ENCODE assay signal across 9 cellular contexts in the genomic region with DNA sequence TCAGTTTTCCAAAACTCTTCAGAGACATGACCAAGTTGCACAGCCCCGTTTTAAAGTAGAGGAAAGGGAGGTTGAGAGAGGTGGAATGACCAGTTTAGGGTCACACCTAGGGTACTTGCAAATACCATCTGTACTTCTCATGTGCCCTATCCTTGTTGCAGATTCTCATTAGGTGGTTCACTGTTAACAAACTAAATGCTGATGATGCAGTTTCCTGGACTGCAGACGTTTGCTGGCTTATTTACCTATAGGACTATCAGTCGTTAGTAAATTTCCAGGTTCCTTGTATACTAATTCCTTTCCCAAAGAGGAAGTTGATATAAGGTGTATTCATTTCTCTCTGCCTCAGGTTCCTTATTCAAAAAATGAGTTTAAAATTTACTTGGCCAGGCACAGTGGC. TPM values are rescaled to one million over a fixed set of nuclear protein-coding genes. Genes with fewer than 3 reads are reported as not detected.
DNase-seq lines count a peak whose midpoint lies in the region; ATAC-seq, FAIRE-seq and TF ChIP-seq lines count a peak whose summit lies in the region.
"Had no signal": no experiment of that assay in that cellular context is flagged by ENCODE, and none has a peak within 500 bp of the region (broad histone marks: within the 10 kb centered on the region; RNA-seq: fewer than 3 reads in every experiment).

No MANE protein-coding gene starts in this region.

- no peak for FAIRE-seq in RCC 7860 (lab: Jason Lieb, UNC)

- no peaks in the 10 kb centered on the region for H4K20me1 ChIP-seq in fibroblast of lung (ENCODE audit: control insufficient read depth, extremely low read depth, insufficient read depth, low read length)

- peak overlapping the region; percentile 88 for H3K4me2 ChIP-seq in fibroblast of lung (ENCODE audit: extremely low read depth, insufficient read depth, low read length)

- H3K4me3 Mint-ChIP-seq in T-helper 2 cell treated with Interferon-gamma antibody and Interleukin-4, amounts not matched to agents 5 μg/mL and 100 μg/mL, for 36 hours = peak overlapping the region; percentile 86
- H3K4me3 Mint-ChIP-seq in stimulated activated memory B cell treated with anti-CD40 and anti-IgM and Interleukin-4, amounts not matched to agents 10 μg/mL and 1 μg/mL and 100 μg/mL, for 72 hours = peak overlapping the region; percentile 72

- peak overlapping the region; percentile 34 for H3K9ac ChIP-seq in fibroblast of lung (ENCODE audit: insufficient read depth, low read length)

- peaks cover 21% of the 10 kb centered on the region for H3K4me1 Mint-ChIP-seq in T-helper 2 cell treated with Interferon-gamma antibody and Interleukin-4, amounts not matched to agents 5 μg/mL and 100 μg/mL, for 36 hours (ENCODE audit: low read depth)
- H3K4me1 Mint-ChIP-seq in stimulated activated memory B cell treated with anti-CD40 and anti-IgM and Interleukin-4, amounts not matched to agents 10 μg/mL and 1 μg/mL and 100 μg/mL, for 72 hours = peaks cover 60% of the 10 kb centered on the region

- TF ChIP-seq CTCF in fibroblast of lung (conservative IDR thresholded peaks at IDR 0.05 in 1 of 2, IDR thresholded peaks at IDR 0.05 in 1 of 2; ENCODE audit: low read depth in 1 of 2, low read length in 2 of 2) = no peak

- H3K9me3 Mint-ChIP-seq in T-helper 2 cell treated with Interferon-gamma antibody and Interleukin-4, amounts not matched to agents 5 μg/mL and 100 μg/mL, for 36 hours = no peaks in the 10 kb centered on the region
- H3K9me3 Mint-ChIP-seq in stimulated activated memory B cell treated with anti-CD40 and anti-IgM and Interleukin-4, amounts not matched to agents 10 μg/mL and 1 μg/mL and 100 μg/mL, for 72 hours = no peaks in the 10 kb centered on the region

- H3K4me1 ChIP-seq in SJCRH30 (peaks cover 8% of the 10 kb centered on the region), fibroblast of lung (ENCODE audit: control insufficient read depth, extremely low read depth, insufficient read depth, low read length) (peaks cover 10% of the 10 kb centered on the region)

- no peaks in the 10 kb centered on the region for H3K27me3 Mint-ChIP-seq in T-helper 2 cell treated with Interferon-gamma antibody and Interleukin-4, amounts not matched to agents 5 μg/mL and 100 μg/mL, for 36 hours (ENCODE audit: low read depth)
- no peaks in the 10 kb centered on the region for H3K27me3 Mint-ChIP-seq in stimulated activated memory B cell treated with anti-CD40 and anti-IgM and Interleukin-4, amounts not matched to agents 10 μg/mL and 1 μg/mL and 100 μg/mL, for 72 hours

- peaks cover 11% of the 10 kb centered on the region for H3K36me3 Mint-ChIP-seq in T-helper 2 cell treated with Interferon-gamma antibody and Interleukin-4, amounts not matched to agents 5 μg/mL and 100 μg/mL, for 36 hours (ENCODE audit: low read depth)
- peaks cover 14% of the 10 kb centered on the region for H3K36me3 Mint-ChIP-seq in stimulated activated memory B cell treated with anti-CD40 and anti-IgM and Interleukin-4, amounts not matched to agents 10 μg/mL and 1 μg/mL and 100 μg/mL, for 72 hours

- H3K27me3 ChIP-seq in SJCRH30 = no peaks in the 10 kb centered on the region
- no peaks in the 10 kb centered on the region for H3K27me3 ChIP-seq in fibroblast of lung (ENCODE audit: control insufficient read depth, insufficient read depth, low read length)
- H3K27me3 ChIP-seq: foreskin keratinocyte had no signal

- no peak overlapping the region for H3K27ac ChIP-seq in SJCRH30
- no peak overlapping the region for H3K27ac ChIP-seq in fibroblast of lung (ENCODE audit: insufficient read depth, low read length)

- peaks cover 46% of the 10 kb centered on the region for H3K79me2 ChIP-seq in fibroblast of lung (ENCODE audit: control insufficient read depth, insufficient read depth, low read length)

- H3K36me3 ChIP-seq in SJCRH30 = peaks cover 10% of the 10 kb centered on the region
- H3K36me3 ChIP-seq in fibroblast of lung (ENCODE audit: control insufficient read depth, insufficient read depth, low read length) = peaks cover 5% of the 10 kb centered on the region

- H3K4me3 ChIP-seq in SJCRH30 (peak overlapping the region; percentile 82), fibroblast of lung (replicated peaks in 1 of 4; ENCODE audit: control extremely low read depth in 1 of 4, insufficient read depth in 1 of 4, low read depth in 3 of 4, low read length in 4 of 4) (peak overlapping the region; percentile 62 to 97 (median 82))

- no peak for ATAC-seq in stimulated activated memory B cell treated with anti-CD40 and anti-IgM and Interleukin-4, amounts not matched to agents 10 μg/mL and 1 μg/mL and 100 μg/mL, for 72 hours
- ATAC-seq: foreskin keratinocyte had no signal

- H3K9me3 ChIP-seq in SJCRH30 (replicated peaks) (no peaks in the 10 kb centered on the region), fibroblast of lung (ENCODE audit: control insufficient read depth, insufficient read depth, low read depth, low read length) (no peaks in the 10 kb centered on the region)

- no peak overlapping the region for H2AFZ ChIP-seq in fibroblast of lung (ENCODE audit: low read length)

- peak overlapping the region; percentile 23 for H3K27ac Mint-ChIP-seq in T-helper 2 cell treated with Interferon-gamma antibody and Interleukin-4, amounts not matched to agents 5 μg/mL and 100 μg/mL, for 36 hours
- H3K27ac Mint-ChIP-seq in stimulated activated memory B cell treated with anti-CD40 and anti-IgM and Interleukin-4, amounts not matched to agents 10 μg/mL and 1 μg/mL and 100 μg/mL, for 72 hours = peak overlapping the region; percentile 68

- no peak for DNase-seq in T-helper 2 cell treated with Interferon-gamma antibody and Interleukin-4, amounts not matched to agents 5 μg/mL and 100 μg/mL, for 36 hours (ENCODE audit: low spot score)
- no peak for DNase-seq in T-helper 2 cell
- no peak for DNase-seq in SJCRH30
- no peak for DNase-seq in fibroblast of lung (ENCODE audit: low read depth in 2 of 2)
- DNase-seq in RCC 7860 (ENCODE audit: low spot score) = no peak
- DNase-seq in HK-2 (ENCODE audit: unreplicated experiment) = no peak
- no peak for DNase-seq in cerebellar cortex (ENCODE audit: low spot score)

RNA-seq across cellular contexts. Expression of a gene that starts 1.4 kb away (rescaled TPM):
- 68.6 and 69.6 TPM in 2 replicates for total RNA-seq in SJCRH30 (2014; rRNA removed; shearing (Covaris generic))
- 28.2 and 29.3 TPM in 2 replicates for total RNA-seq in fibroblast of lung
- 31.7 and 41.0 TPM in 2 replicates for polyA plus RNA-seq in fibroblast of lung
- 21.9 and 33.9 TPM in 2 replicates for polyA plus RNA-seq in fibroblast of lung (2012)
- 58.0 and 66.6 TPM in 2 replicates for polyA minus RNA-seq in fibroblast of lung (ENCODE audit: low replicate concordance)

RNA-seq across cellular contexts. Expression of a gene that starts 41.8 kb away (rescaled TPM):
- total RNA-seq in SJCRH30 (2014; rRNA removed; shearing (Covaris generic)) = 589 and 661 TPM in 2 replicates
- total RNA-seq in fibroblast of lung = 326 and 403 TPM in 2 replicates
- polyA plus RNA-seq in fibroblast of lung = 795 and 927 TPM in 2 replicates
- polyA plus RNA-seq in fibroblast of lung (2012) = 386 and 449 TPM in 2 replicates
- polyA minus RNA-seq in fibroblast of lung (ENCODE audit: low replicate concordance) = 349 and 400 TPM in 2 replicates

RNA-seq across cellular contexts. Expression of a gene that starts 42.1 kb away (rescaled TPM):
- total RNA-seq in SJCRH30 (2014; rRNA removed; shearing (Covaris generic)) = 522 and 557 TPM in 2 replicates
- 1,289 and 1,354 TPM in 2 replicates for total RNA-seq in fibroblast of lung
- polyA plus RNA-seq in fibroblast of lung = 626 and 639 TPM in 2 replicates
- polyA plus RNA-seq in fibroblast of lung (2012) = 514 and 635 TPM in 2 replicates
- 1,624 and 1,651 TPM in 2 replicates for polyA minus RNA-seq in fibroblast of lung (ENCODE audit: low replicate concordance)
